ENCODE assay signal across 1 cellular context in the genomic region with DNA sequence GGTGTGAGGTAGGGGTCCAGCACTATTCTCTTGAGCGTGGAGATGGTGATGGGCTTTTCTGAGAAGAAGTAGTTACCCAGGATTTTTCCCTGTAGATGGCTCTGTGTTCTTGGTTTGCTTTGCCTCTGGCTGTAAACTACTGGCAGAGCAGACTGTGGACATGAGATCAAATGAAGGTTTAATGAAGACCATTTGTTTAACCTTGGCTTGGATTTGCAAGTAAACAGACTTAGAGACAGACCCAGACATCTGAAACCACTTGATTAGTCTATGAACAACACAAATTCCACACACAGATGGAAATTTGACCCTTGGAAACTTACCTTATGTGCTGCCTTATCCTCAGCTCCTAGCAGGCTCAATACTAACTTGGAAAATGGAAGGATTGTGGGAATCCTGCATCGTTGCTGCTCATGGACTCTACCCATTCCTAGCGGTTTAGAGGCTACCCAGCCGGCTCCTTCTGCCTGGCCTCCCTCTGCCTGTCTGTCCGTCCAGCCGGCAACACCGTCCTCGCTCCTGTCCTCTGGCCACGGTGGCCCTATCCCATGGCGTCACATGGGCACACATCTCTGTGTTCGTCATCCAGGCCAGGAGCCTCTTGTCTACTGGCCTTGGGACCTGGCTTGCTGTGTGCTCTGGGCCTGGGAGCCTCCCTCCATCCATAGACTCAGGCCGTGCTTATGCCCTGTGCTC. TPM values are rescaled to one million over a fixed set of nuclear protein-coding genes. Genes with fewer than 3 reads are reported as not detected.
"Had no signal": no experiment of that assay in that cellular context is flagged by ENCODE, and none has a peak within 500 bp of the region (broad histone marks: within the 10 kb centered on the region; RNA-seq: fewer than 3 reads in every experiment).

No MANE protein-coding gene starts in this region.

RNA-seq across cellular contexts. Expression of a gene that starts 50.0 kb away (rescaled TPM):
- total RNA-seq: osteoblast had no signal
